Comparison of ENCODE assay signal across 21 cellular contexts in genomic region chr11:34466802-34467488, GRCh38. TPM values are rescaled to one million over a fixed set of nuclear protein-coding genes. Genes with fewer than 3 reads are reported as not detected.
"Had no signal": no experiment of that assay in that cellular context is flagged by ENCODE, and none has a peak within 500 bp of the region (broad histone marks: within the 10 kb centered on the region; RNA-seq: fewer than 3 reads in every experiment).

No MANE protein-coding gene starts in this region.

- H3K4me2 ChIP-seq: hepatocyte had no signal

- ATAC-seq: activated CD8-positive, alpha-beta T cell treated with anti-CD3 and anti-CD28 coated beads, Interleukin-2, amount 10 ng/mL, durations not matched to agents 7 days and 5 days; left lung; mucosa of descending colon; naive thymus-derived CD8-positive, alpha-beta T cell; stimulated activated effector memory CD8-positive, alpha-beta T cell treated with anti-CD3 and anti-CD28 coated beads, Interleukin-12 subunit alpha, Interleukin-12 subunit beta, amount 100 ng/mL, for 72 hours had no signal

- H3K4me3 ChIP-seq: hepatocyte, left lung, mucosa of descending colon had no signal

- H3K4me3 Mint-ChIP-seq: activated CD8-positive, alpha-beta T cell treated with anti-CD3 and anti-CD28 coated beads, Interleukin-2, amount 10 ng/mL, durations not matched to agents 7 days and 5 days; activated naive CD8-positive, alpha-beta T cell treated with anti-CD3 and anti-CD28 coated beads for 36 hours; brain; naive thymus-derived CD8-positive, alpha-beta T cell; stimulated activated effector memory CD8-positive, alpha-beta T cell treated with anti-CD3 and anti-CD28 coated beads, Interleukin-12 subunit alpha, Interleukin-12 subunit beta, amount 100 ng/mL, for 72 hours; T-helper 1 cell treated with Interleukin-12 subunit alpha and Interleukin-12 subunit beta and Interleukin-4 antibody, amounts not matched to agents 30 μg/mL and 1 μg/mL, for 36 hours had no signal

- H3K27ac Mint-ChIP-seq: activated CD8-positive, alpha-beta T cell treated with anti-CD3 and anti-CD28 coated beads, Interleukin-2, amount 10 ng/mL, durations not matched to agents 7 days and 5 days; activated naive CD8-positive, alpha-beta T cell treated with anti-CD3 and anti-CD28 coated beads for 36 hours; brain; stimulated activated effector memory CD8-positive, alpha-beta T cell treated with anti-CD3 and anti-CD28 coated beads, Interleukin-12 subunit alpha, Interleukin-12 subunit beta, amount 100 ng/mL, for 72 hours; T-helper 1 cell treated with Interleukin-12 subunit alpha and Interleukin-12 subunit beta and Interleukin-4 antibody, amounts not matched to agents 30 μg/mL and 1 μg/mL, for 36 hours had no signal

- H3K27me3 Mint-ChIP-seq: activated naive CD8-positive, alpha-beta T cell treated with anti-CD3 and anti-CD28 coated beads for 36 hours; brain; naive thymus-derived CD8-positive, alpha-beta T cell had no signal

- H3K4me1 Mint-ChIP-seq: stimulated activated effector memory CD8-positive, alpha-beta T cell treated with anti-CD3 and anti-CD28 coated beads, Interleukin-12 subunit alpha, Interleukin-12 subunit beta, amount 100 ng/mL, for 72 hours had no signal

- FAIRE-seq: keratinocyte, urothelium cell line had no signal

- H3K27me3 ChIP-seq: hepatocyte, left lung had no signal

- H2AFZ ChIP-seq: hepatocyte, parathyroid adenoma had no signal

- H3K4me1 ChIP-seq: left lung, parathyroid adenoma had no signal

- H3K79me2 ChIP-seq: hepatocyte, parathyroid adenoma had no signal

- DNase-seq: activated CD4-positive, alpha-beta T cell treated with anti-CD3 and anti-CD28 coated beads for 48 hours; activated CD8-positive, alpha-beta memory T cell treated with anti-CD3 and anti-CD28 coated beads, Interleukin-2, amount 50 U/mL, for 4 hours; activated CD8-positive, alpha-beta T cell treated with anti-CD3 and anti-CD28 coated beads, Interleukin-2, amount 10 ng/mL, durations not matched to agents 7 days and 5 days; activated gamma-delta T cell; activated naive CD8-positive, alpha-beta T cell treated with anti-CD3 and anti-CD28 coated beads for 36 hours; activated T-cell treated with anti-CD3 and anti-CD28 coated beads, Interleukin-2, amount 50 U/mL, for 48 hours; amygdala; effector CD8-positive, alpha-beta T cell; left lung; mucosa of descending colon; naive thymus-derived CD8-positive, alpha-beta T cell; WERI-Rb-1 had no signal

- H3K27ac ChIP-seq: epithelial cell of prostate, hepatocyte, left lung, parathyroid adenoma, WERI-Rb-1 had no signal

- H3K9ac ChIP-seq: parathyroid adenoma had no signal

RNA-seq across cellular contexts. Expression of gene CAT, which starts 28.2 kb away (rescaled TPM):
- polyA plus RNA-seq: hepatocyte had no signal

RNA-seq across cellular contexts. Expression of gene ELF5, which starts 46.6 kb away (rescaled TPM):
- total RNA-seq: activated CD8-positive, alpha-beta T cell treated with anti-CD3 and anti-CD28 coated beads, Interleukin-2, amount 10 ng/mL, durations not matched to agents 7 days and 5 days; activated naive CD8-positive, alpha-beta T cell treated with anti-CD3 and anti-CD28 coated beads for 36 hours; glomerular endothelial cell; mucosa of descending colon; naive thymus-derived CD8-positive, alpha-beta T cell had no signal
- polyA plus RNA-seq: keratinocyte; naive thymus-derived CD8-positive, alpha-beta T cell had no signal
